ENCODE assay signal across 22 cellular contexts in genomic region chr9:16675131-16675530, GRCh38.
DNase-seq lines count a peak whose midpoint lies in the region; ATAC-seq and TF ChIP-seq lines count a peak whose summit lies in the region.
"Had no signal": no experiment of that assay in that cellular context is flagged by ENCODE, and none has a peak within 500 bp of the region (broad histone marks: within the 10 kb centered on the region; RNA-seq: fewer than 3 reads in every experiment).

No MANE protein-coding gene starts in this region.

- no peak overlapping the region for H2BK120ac ChIP-seq in H9 (ENCODE audit: low read depth, low read length, poor library complexity, severe bottlenecking)

- H3K27ac ChIP-seq in H9 (ENCODE audit: insufficient read length, low read depth, low read length) (no peak overlapping the region), PC-3 (ENCODE audit: low read length) (peak overlapping the region; percentile 37; the same call in 1 of the 2 replicates), muscle layer of colon (ENCODE audit: low read depth, low read length) (peak overlapping the region; percentile 7)
- H3K27ac ChIP-seq in CD4-positive, alpha-beta memory T cell (ENCODE audit: low read depth, low read length) = no peak overlapping the region
- H3K27ac ChIP-seq: A549 had no signal

- no TSS peak for BruUV-seq in PC-3 (replicated peaks; lab: Mats Ljungman, UMichigan)

- POLR2A ChIA-PET in PC-3 (lab: Charles Lee; ENCODE audit: unreplicated experiment) = no interaction called here
- POLR2A ChIA-PET in CD4-positive, alpha-beta memory T cell (lab: Charles Lee; ENCODE audit: partially characterized antibody) = no interaction called here

- H3K9ac ChIP-seq in H9 (ENCODE audit: extremely low read depth, insufficient read length, low read length) (no peak overlapping the region), PC-3 (ENCODE audit: low read length) (no peak overlapping the region), muscle layer of colon (ENCODE audit: low read length) (no peak overlapping the region)

- no peak overlapping the region for H2AK5ac ChIP-seq in H9 (ENCODE audit: insufficient read length, low read length)

- no peaks in the 10 kb centered on the region for H3K79me2 ChIP-seq in H9 (ENCODE audit: insufficient read depth, low read length)
- peaks cover 33% of the 10 kb centered on the region for H3K79me2 ChIP-seq in PC-3 (ENCODE audit: low read length)

- H3K18ac ChIP-seq in H9 (ENCODE audit: insufficient read length, low read depth, low read length) = no peak overlapping the region

- CTCF ChIA-PET in PC-3 (lab: Charles Lee) = no interaction called here
- CTCF ChIA-PET in CD4-positive, alpha-beta memory T cell (lab: Charles Lee; ENCODE audit: partially characterized antibody) = no interaction called here

- WGBS in H9 (ENCODE audit: extremely low coverage, insufficient read length, low lambda C conversion rate) = no CpG with 5 or more reads among the region's 5 CpGs

- intact Hi-C loops in PC-3 (cut with micrococcal nuclease) = no loop called here
- intact Hi-C loops in CD4-positive, alpha-beta memory T cell (cut with micrococcal nuclease) = no loop called here

- H3K56ac ChIP-seq in H9 (ENCODE audit: insufficient read length, low read depth, low read length) = no peak overlapping the region

- no peak overlapping the region for H3K14ac ChIP-seq in H9 (ENCODE audit: insufficient read depth, low read length)

- H3T11ph ChIP-seq in H9 (ENCODE audit: low read length) = no peak overlapping the region

- H3K4me1 ChIP-seq in H9 (ENCODE audit: insufficient read depth, low read length) (peaks cover 5% of the 10 kb centered on the region; the same call in 1 of the 2 replicates), PC-3 (ENCODE audit: insufficient read depth, low read length) (peaks cover 55% of the 10 kb centered on the region), muscle layer of colon (ENCODE audit: insufficient read depth, low read length) (peaks cover 34% of the 10 kb centered on the region)
- no peaks in the 10 kb centered on the region for H3K4me1 ChIP-seq in CD4-positive, alpha-beta memory T cell (ENCODE audit: insufficient read depth, low read length)

- H4K5ac ChIP-seq in H9 (ENCODE audit: insufficient read length, low read depth, low read length) = no peak overlapping the region

- no peaks in the 10 kb centered on the region for H3K27me3 Mint-ChIP-seq in H9 (ENCODE audit: low read depth)
- no peaks in the 10 kb centered on the region for H3K27me3 Mint-ChIP-seq in CD4-positive, alpha-beta memory T cell

- H3K36me3 ChIP-seq in PC-3 (ENCODE audit: low read depth, low read length) = no peaks in the 10 kb centered on the region
- no peaks in the 10 kb centered on the region for H3K36me3 ChIP-seq in muscle layer of colon (ENCODE audit: insufficient read depth, low read length)
- H3K36me3 ChIP-seq in CD4-positive, alpha-beta memory T cell (ENCODE audit: insufficient read depth, low read length) = no peaks in the 10 kb centered on the region

- H3K4me3 ChIP-seq in PC-3 (ENCODE audit: low read length) = no peak overlapping the region
- no peak overlapping the region for H3K4me3 ChIP-seq in muscle layer of colon (ENCODE audit: low read depth in 1 of 2, low read length in 2 of 2)
- no peak overlapping the region for H3K4me3 ChIP-seq in CD4-positive, alpha-beta memory T cell (ENCODE audit: low read length in 2 of 2)
- H3K4me3 ChIP-seq: A549 had no signal

- H3K27me3 ChIP-seq in H9 (ENCODE audit: insufficient read depth, low read length) = no peaks in the 10 kb centered on the region
- H3K27me3 ChIP-seq in PC-3 (ENCODE audit: low read length) = no peaks in the 10 kb centered on the region
- no peaks in the 10 kb centered on the region for H3K27me3 ChIP-seq in muscle layer of colon (ENCODE audit: control insufficient read depth in 1 of 2, insufficient read depth in 2 of 2, low read length in 2 of 2)
- no peaks in the 10 kb centered on the region for H3K27me3 ChIP-seq in CD4-positive, alpha-beta memory T cell (ENCODE audit: insufficient read depth, low read length)

- peak overlapping the region in 2 of 3 experiments; percentile 65; a peak in 2 of 7 replicates for H3K27ac Mint-ChIP-seq in H9
- no peak overlapping the region for H3K27ac Mint-ChIP-seq in CD4-positive, alpha-beta memory T cell
- H3K27ac Mint-ChIP-seq: CD8-positive, alpha-beta T cell had no signal

- no peak overlapping the region for H3K4me3 Mint-ChIP-seq in H9
- no peak overlapping the region for H3K4me3 Mint-ChIP-seq in CD4-positive, alpha-beta memory T cell
- H3K4me3 Mint-ChIP-seq: CD8-positive, alpha-beta T cell had no signal

- H3K9me2 ChIP-seq in PC-3 (replicated peaks; ENCODE audit: low read length) = no peaks in the 10 kb centered on the region

- H3K36me3 Mint-ChIP-seq in H9 (ENCODE audit: insufficient read depth in 1 of 3, low read depth in 3 of 3) = no peaks in the 10 kb centered on the region; a peak in 1 of 7 replicates
- no peaks in the 10 kb centered on the region for H3K36me3 Mint-ChIP-seq in CD4-positive, alpha-beta memory T cell
- H3K36me3 Mint-ChIP-seq: CD8-positive, alpha-beta T cell had no signal

- peaks cover 4% of the 10 kb centered on the region for H3F3A ChIP-seq in PC-3 (ENCODE audit: low read length, unreplicated experiment)

- no peak overlapping the region for H4K91ac ChIP-seq in H9 (ENCODE audit: insufficient read length, low read depth, low read length)

- peak; percentile 50 for DNase-seq in EL
- no peak for DNase-seq in H9
- peak; percentile 35 for DNase-seq in PC-3
- no peak for DNase-seq in CD4-positive, alpha-beta memory T cell
- no peak for DNase-seq in HuH-7 (ENCODE audit: low spot score)
- DNase-seq: CD8-positive, alpha-beta T cell; DMS79 treated with DMSO at 0.1 percent for 48 hours; GDM1; HCEC 1CT; KBM-7; MM.1S; NCI-H1092 treated with DMSO at 0.1 percent for 48 hours; NCI-H146; NCI-H2029 treated with DMSO at 0.1 percent for 48 hours; NCI-H446 treated with DMSO at 0.1 percent for 48 hours; NCI-H748 treated with DMSO at 0.1 percent for 48 hours; SHP77; T-helper 1 cell had no signal

- H2BK5ac ChIP-seq in H9 (ENCODE audit: insufficient read length, low read length) = no peak overlapping the region

- ATAC-seq in PC-3 (no peak), HG03045 (IDR thresholded peaks at IDR 0.05; ENCODE audit: unreplicated experiment) (no peak)
- ATAC-seq: A549; CD8-positive, alpha-beta T cell; SK-N-SH treated with all-trans-retinoic acid at 6 μM for 48 hours had no signal

- no peaks in the 10 kb centered on the region for H3K9me3 Mint-ChIP-seq in H9
- H3K9me3 Mint-ChIP-seq in CD4-positive, alpha-beta memory T cell = peaks cover 0 to 6% (median 3%) of the 10 kb centered on the region in 8 donors
- H3K9me3 Mint-ChIP-seq: CD8-positive, alpha-beta T cell had no signal

- no peak overlapping the region for H2AFZ ChIP-seq in H9 (ENCODE audit: low read length)
- no peak overlapping the region for H2AFZ ChIP-seq in PC-3 (ENCODE audit: low read length)

- H3K9me3 ChIP-seq in H9 (ENCODE audit: control insufficient read depth, low read depth, low read length) (no peaks in the 10 kb centered on the region), PC-3 (ENCODE audit: low read length) (no peaks in the 10 kb centered on the region), muscle layer of colon (ENCODE audit: low read length) (no peaks in the 10 kb centered on the region)
- no peaks in the 10 kb centered on the region for H3K9me3 ChIP-seq in CD4-positive, alpha-beta memory T cell (ENCODE audit: control insufficient read depth in 1 of 2, low read length in 2 of 2)
- H3K9me3 ChIP-seq: A549 had no signal

- TF ChIP-seq CTCF in H9 (conservative IDR thresholded peaks at IDR 0.05) (no peak), PC-3 (conservative IDR thresholded peaks at IDR 0.05; ENCODE audit: low read depth, low read length) (no peak)

- H4K20me1 ChIP-seq in H9 (ENCODE audit: control insufficient read depth, insufficient read depth, insufficient read length) (no peaks in the 10 kb centered on the region), PC-3 (ENCODE audit: low read length) (no peaks in the 10 kb centered on the region)

- H4K8ac ChIP-seq in H9 (replicated peaks; ENCODE audit: insufficient read length, low read depth, low read length) = no peak overlapping the region

- H3K23ac ChIP-seq in H9 (ENCODE audit: insufficient read length, low read depth, low read length) = no peak overlapping the region

- H3K4me2 ChIP-seq in H9 (ENCODE audit: insufficient read depth, insufficient read length, low read length) (no peak overlapping the region), PC-3 (ENCODE audit: low read length) (no peak overlapping the region)
- H3K4me2 ChIP-seq: A549 had no signal

- no peak overlapping the region for H2BK15ac ChIP-seq in H9 (ENCODE audit: low read depth, low read length)

- no peak overlapping the region for H3K4ac ChIP-seq in H9 (ENCODE audit: low read depth, low read length)

- no peaks in the 10 kb centered on the region for H3K79me1 ChIP-seq in H9 (ENCODE audit: insufficient read depth, low read depth, low read length, poor library complexity, severe bottlenecking)

- no peak overlapping the region for H2BK20ac ChIP-seq in H9 (ENCODE audit: low read depth, low read length, poor library complexity, severe bottlenecking)

- no peaks in the 10 kb centered on the region for H3K23me2 ChIP-seq in H9 (ENCODE audit: insufficient read length, low read depth, low read length, poor library complexity, severe bottlenecking)

- no peak overlapping the region for H2BK12ac ChIP-seq in H9 (ENCODE audit: insufficient read length, low read depth, low read length)

- H3K4me1 Mint-ChIP-seq in H9 = peaks cover 24 to 27% of the 10 kb centered on the region in 2 experiments
- peaks cover 0 to 1% (median 0%) of the 10 kb centered on the region in 4 donors for H3K4me1 Mint-ChIP-seq in CD4-positive, alpha-beta memory T cell

Comparison
In these comparisons a context has a peak if more than half of its experiments do, and no peak if none do; other contexts are left out.
1. DNase-seq: peak in EL (single experiment) and PC-3 (single experiment); none in H9 (single experiment), CD4-positive, alpha-beta memory T cell (0 of 5) and HuH-7 (single experiment).
2. H3K27ac ChIP-seq: peak in PC-3 (single experiment) and muscle layer of colon (single experiment); none in H9 (single experiment) and CD4-positive, alpha-beta memory T cell (single experiment).
3. H3K27ac Mint-ChIP-seq: peak in H9 (2 of 3); none in CD4-positive, alpha-beta memory T cell (0 of 7).